In genomic region chr11:2173150-2173693, GRCh38 we compare ENCODE assay signal across 1 cellular context.
TF ChIP-seq lines count a peak whose summit lies in the region.

No MANE protein-coding gene starts in this region.

TF ChIP-seq in endothelial cell of umbilical vein, 7 proteins besides CTCF, POLR2A, EP300 and RAD21:
- no peak for TF ChIP-seq GATA2 (IDR thresholded peaks at IDR 0.05; ENCODE audit: insufficient read depth, insufficient read length, low read depth, low read length)
